In genomic region chr7:147412782-147413186, GRCh38 we compare ENCODE assay signal across 15 cellular contexts.
DNase-seq lines count a peak whose midpoint lies in the region; ATAC-seq and TF ChIP-seq lines count a peak whose summit lies in the region.
"Had no signal": no experiment of that assay in that cellular context is flagged by ENCODE, and none has a peak within 500 bp of the region (broad histone marks: within the 10 kb centered on the region; RNA-seq: fewer than 3 reads in every experiment).

No MANE protein-coding gene starts in this region.

- H3K27me3 Mint-ChIP-seq in chondrocyte (ENCODE audit: low read depth), result no peaks in the 10 kb centered on the region
- no peaks in the 10 kb centered on the region for H3K27me3 Mint-ChIP-seq in CD8-positive, alpha-beta memory T cell

- CTCF ChIA-PET in CD8-positive, alpha-beta memory T cell (lab: Charles Lee), result no interaction called here

- H3K9me3 ChIP-seq in mesodermal cell (ENCODE audit: control insufficient read depth, low read length), result no peaks in the 10 kb centered on the region
- H3K9me3 ChIP-seq in CD8-positive, alpha-beta memory T cell (ENCODE audit: low read length), result no peaks in the 10 kb centered on the region

- DNase-seq in AG08396 (ENCODE audit: low spot score) (peak; percentile 33), LHCN-M2 (ENCODE audit: low read depth) (peak; percentile 93), chondrocyte (ENCODE audit: low spot score) (no peak), activated gamma-delta T cell treated with Interleukin-2 at 50 U/mL for 16 hours (no peak), activated gamma-delta T cell (lab: John Stamatoyannopoulos, UW) (no peak)
- no peak for DNase-seq in CD8-positive, alpha-beta memory T cell
- DNase-seq: activated CD4-positive, alpha-beta T cell treated with anti-CD3 and anti-CD28 coated beads for 1 hour; activated T-cell treated with anti-CD3 and anti-CD28 coated beads, Interleukin-2, amount 50 U/mL, for 72 hours; NCI-H146; NCI-H526; nephron progenitor cell had no signal

- peaks cover 2% of the 10 kb centered on the region for H3K36me3 Mint-ChIP-seq in chondrocyte (ENCODE audit: low read depth)
- no peaks in the 10 kb centered on the region for H3K36me3 Mint-ChIP-seq in CD8-positive, alpha-beta memory T cell

- TF ChIP-seq CTCF in chondrocyte (IDR thresholded peaks at IDR 0.05), result no peak

- H3K4me3 Mint-ChIP-seq in chondrocyte (ENCODE audit: unreplicated experiment), result peak overlapping the region; percentile 8
- no peak overlapping the region for H3K4me3 Mint-ChIP-seq in CD8-positive, alpha-beta memory T cell
- H3K4me3 Mint-ChIP-seq: activated T-cell treated with anti-CD3 and anti-CD28 coated beads, Interleukin-2, amount 50 U/mL, for 72 hours; nephron progenitor cell had no signal

- peaks cover 47% of the 10 kb centered on the region for H3K4me1 Mint-ChIP-seq in chondrocyte (ENCODE audit: low read depth)
- H3K4me1 Mint-ChIP-seq in CD8-positive, alpha-beta memory T cell, result no peaks in the 10 kb centered on the region
- H3K4me1 Mint-ChIP-seq: nephron progenitor cell had no signal

- peak overlapping the region; percentile 68 for H3K27ac ChIP-seq in mesodermal cell (ENCODE audit: low read depth, low read length, severe bottlenecking)
- H3K27ac ChIP-seq in CD8-positive, alpha-beta memory T cell (ENCODE audit: low read depth, low read length), result no peak overlapping the region
- H3K27ac ChIP-seq: C4-2B, epithelial cell of prostate had no signal

- no peaks in the 10 kb centered on the region for H3K36me3 ChIP-seq in mesodermal cell (ENCODE audit: control insufficient read depth, insufficient read depth, low read length)
- H3K36me3 ChIP-seq in CD8-positive, alpha-beta memory T cell (ENCODE audit: insufficient read depth, low read length), result no peaks in the 10 kb centered on the region

- WGBS in mesodermal cell (ENCODE audit: insufficient coverage in 2 of 2), 2 experiments, result no CpG with 5 or more reads among the region's 3 CpGs

- H3K27me3 ChIP-seq in CD8-positive, alpha-beta memory T cell (ENCODE audit: insufficient read depth, low read length, poor library complexity, severe bottlenecking), result no peaks in the 10 kb centered on the region

- no peak overlapping the region for H3K4me3 ChIP-seq in mesodermal cell (ENCODE audit: extremely low read depth, insufficient read depth, low read length, poor library complexity, severe bottlenecking)
- H3K4me3 ChIP-seq in CD8-positive, alpha-beta memory T cell (ENCODE audit: low read length), result no peak overlapping the region

- POLR2A ChIA-PET in CD8-positive, alpha-beta memory T cell (lab: Charles Lee), result no interaction called here

- H3K27ac Mint-ChIP-seq in chondrocyte (ENCODE audit: unreplicated experiment), result peak overlapping the region; percentile 79
- no peak overlapping the region for H3K27ac Mint-ChIP-seq in CD8-positive, alpha-beta memory T cell
- H3K27ac Mint-ChIP-seq: activated T-cell treated with anti-CD3 and anti-CD28 coated beads, Interleukin-2, amount 50 U/mL, for 72 hours; nephron progenitor cell had no signal

- H3K9me3 Mint-ChIP-seq in chondrocyte (ENCODE audit: low read depth), result peaks cover 11% of the 10 kb centered on the region
- peaks cover 7 to 26% (median 12%) of the 10 kb centered on the region in 5 donors for H3K9me3 Mint-ChIP-seq in CD8-positive, alpha-beta memory T cell

- no peak for ATAC-seq in esophagus mucosa
- ATAC-seq: activated T-cell treated with anti-CD3 and anti-CD28 coated beads, Interleukin-2, amount 50 U/mL, for 72 hours had no signal

- peaks cover 7% of the 10 kb centered on the region for H3K4me1 ChIP-seq in mesodermal cell (ENCODE audit: control insufficient read depth, insufficient read depth, low read length, poor library complexity, severe bottlenecking)
- H3K4me1 ChIP-seq in CD8-positive, alpha-beta memory T cell (ENCODE audit: insufficient read depth, low read length), result no peaks in the 10 kb centered on the region

Comparison
In these comparisons a context has a peak if more than half of its experiments do, and no peak if none do; other contexts are left out.
1. DNase-seq: peak in AG08396 (single experiment) and LHCN-M2 (single experiment); none in chondrocyte (single experiment), activated gamma-delta T cell treated with Interleukin-2 at 50 U/mL for 16 hours (single experiment), CD8-positive, alpha-beta memory T cell (0 of 5) and activated gamma-delta T cell (single experiment).